1 cellular context compared by ENCODE assay signal in genomic region chr12:104956870-104957301, GRCh38.
TF ChIP-seq lines count a peak whose summit lies in the region.

No MANE protein-coding gene starts in this region.

TF ChIP-seq in endothelial cell of umbilical vein, 7 proteins besides CTCF, POLR2A, EP300 and RAD21:
- TF ChIP-seq FOS (IDR thresholded peaks at IDR 0.05; ENCODE audit: borderline replicate concordance, insufficient read depth, low read length): no peak
- TF ChIP-seq MYC (IDR thresholded peaks at IDR 0.05; ENCODE audit: low read depth, low read length): no peak
